In genomic region chr1:228083871-228084278, GRCh38 we compare ENCODE assay signal across 8 cellular contexts. TPM values are rescaled to one million over a fixed set of nuclear protein-coding genes. Genes with fewer than 3 reads are reported as not detected.
DNase-seq lines count a peak whose midpoint lies in the region; ATAC-seq, FAIRE-seq and TF ChIP-seq lines count a peak whose summit lies in the region.

No MANE protein-coding gene starts in this region.

- FAIRE-seq in D721Med (lab: Jason Lieb, UNC) = no peak
- no peak for FAIRE-seq in HTR-8/SVneo (lab: Jason Lieb, UNC)

- H3K36me3 ChIP-seq in urinary bladder (ENCODE audit: insufficient read depth) = no peaks in the 10 kb centered on the region

- 2% methylated on average over 17 of the region's 17 CpGs for WGBS in urinary bladder

- ATAC-seq in activated CD4-positive, CD25-positive, alpha-beta regulatory T cell treated with anti-CD3 and anti-CD28 coated beads, Interleukin-2, amount 50 U/mL, for 24 hours = no peak

- H3K4me1 ChIP-seq in urinary bladder (ENCODE audit: insufficient read depth) = peaks cover 4% of the 10 kb centered on the region

- TF ChIP-seq CTCF in AG09309 (IDR thresholded peaks at IDR 0.05; ENCODE audit: control insufficient read depth, insufficient read depth, low read depth, low read length, missing control alignments) (no peak), cardiac fibroblast (IDR thresholded peaks at IDR 0.05; ENCODE audit: low read depth, low read length) (no peak), D721Med (IDR thresholded peaks at IDR 0.05; ENCODE audit: insufficient read depth, missing control alignments) (no peak)

- H3K4me3 ChIP-seq in AG09309 (ENCODE audit: control insufficient read depth, low read depth, low read length) = peak overlapping the region; percentile 72
- H3K4me3 ChIP-seq in Jurkat, Clone E6-1 (ENCODE audit: low read length) = peak overlapping the region; percentile 96
- peak overlapping the region; percentile 78 to 95 for H3K4me3 ChIP-seq in cardiac fibroblast (replicated peaks in 1 of 2; ENCODE audit: low read depth in 2 of 2, low read length in 2 of 2)
- peak overlapping the region; percentile 96 for H3K4me3 ChIP-seq in urinary bladder (ENCODE audit: low read depth, low read length)

- DNase-seq in AG09309 (ENCODE audit: low read depth) (no peak), cardiac fibroblast (ENCODE audit: low read depth in 2 of 2) (peak; percentile 34 to 43), medulla oblongata (ENCODE audit: extremely low spot score) (peak; percentile 58), D721Med (ENCODE audit: insufficient read length, low spot score) (no peak), HTR-8/SVneo (ENCODE audit: insufficient read length, low spot score) (no peak)
- no peak for DNase-seq in Jurkat, Clone E6-1 (ENCODE audit: low read depth, low spot score)

- peak overlapping the region; percentile 6 for H3K27ac ChIP-seq in urinary bladder (ENCODE audit: low read depth)

RNA-seq across cellular contexts. Expression of gene ARF1, which starts 1.4 kb away (rescaled TPM):
- 357 TPM for polyA plus RNA-seq in Jurkat, Clone E6-1 (2012; ENCODE audit: insufficient read depth, insufficient read length)
- total RNA-seq in urinary bladder = 112 TPM
- 462 TPM for polyA plus RNA-seq in urinary bladder

RNA-seq across cellular contexts. Expression of gene C1orf35, which starts 19.2 kb away (rescaled TPM):
- 43.3 TPM for polyA plus RNA-seq in Jurkat, Clone E6-1 (2012; ENCODE audit: insufficient read depth, insufficient read length)
- total RNA-seq in urinary bladder = 4.3 TPM
- polyA plus RNA-seq in urinary bladder = 25.7 TPM

RNA-seq across cellular contexts. Expression of gene MRPL55, which starts 25.2 kb away (rescaled TPM):
- 129 TPM for polyA plus RNA-seq in Jurkat, Clone E6-1 (2012; ENCODE audit: insufficient read depth, insufficient read length)
- 22.5 TPM for total RNA-seq in urinary bladder
- polyA plus RNA-seq in urinary bladder = 109 TPM

RNA-seq across cellular contexts. Expression of gene GUK1, which starts 56.2 kb away (rescaled TPM):
- 332 TPM for polyA plus RNA-seq in Jurkat, Clone E6-1 (2012; ENCODE audit: insufficient read depth, insufficient read length)
- total RNA-seq in urinary bladder = 103 TPM
- polyA plus RNA-seq in urinary bladder = 492 TPM

Comparison
In these comparisons a context has a peak if more than half of its experiments do, and no peak if none do; other contexts are left out.
1. DNase-seq: peak in cardiac fibroblast (2 of 2) and medulla oblongata (single experiment); none in AG09309 (single experiment), Jurkat, Clone E6-1 (single experiment), D721Med (single experiment) and HTR-8/SVneo (single experiment).
2. Peak in every context shown above with its lines, with median percentiles within 50 percentile points of each other: H3K4me3 ChIP-seq.